ENCODE assay signal across 1 cellular context in genomic region chr11:3091081-3091845, GRCh38.
TF ChIP-seq lines count a peak whose summit lies in the region.

No MANE protein-coding gene starts in this region.

TF ChIP-seq in HepG2, 621 proteins besides CTCF, POLR2A, EP300 and RAD21:
- TF ChIP-seq KDM6A (CRISPR knock-in tag; IDR thresholded peaks at IDR 0.05; ENCODE audit: low read depth) = no peak
- TF ChIP-seq ZBTB40 (IDR thresholded peaks at IDR 0.05) = no peak
- TF ChIP-seq ZBTB40 (CRISPR knock-in tag; IDR thresholded peaks at IDR 0.05) = 0 out of 2 replicates have a peak, but pooled peaks have one; percentile 26
- no peak for TF ChIP-seq ZBTB34 (CRISPR knock-in tag; IDR thresholded peaks at IDR 0.05)
- peak; percentile 43; the same call in 1 of the 2 replicates for TF ChIP-seq EED (CRISPR knock-in tag; IDR thresholded peaks at IDR 0.05)
